8 cellular contexts compared by ENCODE assay signal in genomic region chr5:135462304-135462703, GRCh38.
DNase-seq lines count a peak whose midpoint lies in the region; ATAC-seq and TF ChIP-seq lines count a peak whose summit lies in the region.

No MANE protein-coding gene starts in this region.

- H3K4me3 ChIP-seq in SK-N-MC (no peak overlapping the region), astrocyte of the cerebellum (ENCODE audit: low read depth, low read length) (no peak overlapping the region)

- H3K9ac ChIP-seq in SK-N-MC (ENCODE audit: insufficient read length) = no peak overlapping the region

- in situ Hi-C loops in astrocyte of the cerebellum (cut with HindIII; ENCODE audit: low sequenced_read_pairs) = loop anchor here (5.0 to 25.0 kb wide), 3 partner anchors 90 to 375 kb away; partner anchors contain the start of gene SLC25A48

- ATAC-seq in GM21786 (IDR thresholded peaks at IDR 0.05; ENCODE audit: unreplicated experiment) (peak; percentile 54), GM18511 (IDR thresholded peaks at IDR 0.05; ENCODE audit: unreplicated experiment) (no peak)

- no peak overlapping the region for H3K27ac ChIP-seq in SK-N-MC

- peak; percentile 57 for TF ChIP-seq CTCF in astrocyte of the cerebellum (IDR thresholded peaks at IDR 0.05; ENCODE audit: low read depth, low read length, missing control alignments)

- DNase-seq in DMS53 treated with DMSO at 0.1 percent for 48 hours (lab: John Stamatoyannopoulos, UW; ENCODE audit: unreplicated experiment) (peak; percentile 86), NCI-H1417 (lab: John Stamatoyannopoulos, UW) (peak; percentile 53 to 85 (median 81)), SK-N-MC (ENCODE audit: low read depth, low spot score) (peak; percentile 18), astrocyte of the cerebellum (ENCODE audit: low read depth) (no peak), left kidney (ENCODE audit: low read depth, low spot score) (peak; percentile 94)
- peak; percentile 9 for DNase-seq in stimulated activated CD8-positive, alpha-beta memory T cell treated with anti-CD3 and anti-CD28 coated beads, Interleukin-7, amount 100 ng/mL, for 24 hours (ENCODE audit: low read depth)

- H3K36me3 ChIP-seq in SK-N-MC (ENCODE audit: insufficient read depth, low read length) = no peaks in the 10 kb centered on the region

- no peaks in the 10 kb centered on the region for H3K9me3 ChIP-seq in SK-N-MC (ENCODE audit: low read depth, low read length)
